Comparison of ENCODE assay signal across 9 cellular contexts in genomic region chr5:65625743-65626142, GRCh38. TPM values are rescaled to one million over a fixed set of nuclear protein-coding genes. Genes with fewer than 3 reads are reported as not detected.
DNase-seq lines count a peak whose midpoint lies in the region; ATAC-seq and TF ChIP-seq lines count a peak whose summit lies in the region.
"Had no signal": no experiment of that assay in that cellular context is flagged by ENCODE, and none has a peak within 500 bp of the region (broad histone marks: within the 10 kb centered on the region; RNA-seq: fewer than 3 reads in every experiment).

No MANE protein-coding gene starts in this region.

- H3K4me1 ChIP-seq in BLaER1 = peaks cover 42% of the 10 kb centered on the region
- H3K4me1 ChIP-seq in KMS-11 (ENCODE audit: low read depth, poor library complexity, severe bottlenecking) = peaks cover 31% of the 10 kb centered on the region
- H3K4me1 ChIP-seq in naive thymus-derived CD4-positive, alpha-beta T cell (ENCODE audit: control insufficient read depth in 2 of 2, insufficient read depth in 2 of 2, low read length in 2 of 2) = peaks cover 20% of the 10 kb centered on the region in 2 donors

- CTCF ChIA-PET in naive thymus-derived CD4-positive, alpha-beta T cell (lab: Charles Lee) = interaction anchor here (1.5 kb wide), 1 partner anchor 94 kb away, joined by 4 read pairs; no protein-coding TSS in a partner anchor
- CTCF ChIA-PET in HEK293T (lab: Yijun Ruan, JAX) = no interaction called here

- no peak for ATAC-seq in naive thymus-derived CD4-positive, alpha-beta T cell
- no peak for ATAC-seq in GM18858 (IDR thresholded peaks at IDR 0.05; ENCODE audit: unreplicated experiment)
- no peak for ATAC-seq in GM18867 (IDR thresholded peaks at IDR 0.05; ENCODE audit: unreplicated experiment)

- DNase-seq in cardiac fibroblast (ENCODE audit: low read depth in 2 of 2) (peak in 1 of 2 donors; percentile 6), HEK293T (ENCODE audit: extremely low spot score) (no peak), COLO668 (lab: John Stamatoyannopoulos, UW; ENCODE audit: unreplicated experiment) (no peak)
- no peak for DNase-seq in naive thymus-derived CD4-positive, alpha-beta T cell
- DNase-seq: HCEC 1CT had no signal

- H3K4me3 ChIP-seq in BLaER1 (peak overlapping the region; percentile 87), KMS-11 (IDR thresholded peaks at IDR 0.05; ENCODE audit: insufficient read depth, low read depth, low read length) (no peak overlapping the region), cardiac fibroblast (replicated peaks in 1 of 2; ENCODE audit: low read depth in 2 of 2, low read length in 2 of 2) (peak overlapping the region; percentile 82 to 97)
- H3K4me3 ChIP-seq in naive thymus-derived CD4-positive, alpha-beta T cell (ENCODE audit: low read length) = peak overlapping the region; percentile 75

- H3K27me3 ChIP-seq in BLaER1 = no peaks in the 10 kb centered on the region
- H3K27me3 ChIP-seq in KMS-11 (ENCODE audit: insufficient read depth, low read depth) = no peaks in the 10 kb centered on the region
- no peaks in the 10 kb centered on the region for H3K27me3 ChIP-seq in naive thymus-derived CD4-positive, alpha-beta T cell (ENCODE audit: control insufficient read depth in 2 of 2, insufficient read depth in 2 of 2, low read length in 2 of 2)

- POLR2A ChIA-PET in naive thymus-derived CD4-positive, alpha-beta T cell (lab: Charles Lee) = interaction anchor here (0.7 to 1.4 kb wide), 11 partner anchors 36 to 857 kb away, joined by 3 to 9 read pairs (median 3); partner anchors contain the start of genes CENPK, CWC27, ERBIN and NLN
- POLR2A ChIA-PET in HEK293T (lab: Yijun Ruan, JAX) = interaction anchor here (1.0 to 1.3 kb wide), 2 partner anchors 63 to 95 kb away, joined by 4 read pairs; partner anchors contain the start of genes CENPK and PPWD1

- H3K27ac ChIP-seq in BLaER1 (peak overlapping the region; percentile 82; the same call in 1 of the 2 replicates), KMS-11 (peak overlapping the region; percentile 70)
- peak overlapping the region; percentile 92 for H3K27ac ChIP-seq in naive thymus-derived CD4-positive, alpha-beta T cell (ENCODE audit: low read depth, low read length)

- H3K27ac Mint-ChIP-seq in naive thymus-derived CD4-positive, alpha-beta T cell = peak overlapping the region; percentile 49 to 100 (median 97)

- H3K36me3 ChIP-seq in BLaER1 = peaks cover 20% of the 10 kb centered on the region
- no peaks in the 10 kb centered on the region for H3K36me3 ChIP-seq in KMS-11 (ENCODE audit: insufficient read depth)
- peaks cover 0 to 6% (median 0%) of the 10 kb centered on the region in 3 experiments for H3K36me3 ChIP-seq in naive thymus-derived CD4-positive, alpha-beta T cell (ENCODE audit: control insufficient read depth in 2 of 3, insufficient read depth in 3 of 3, low read length in 3 of 3)

- peak overlapping the region; percentile 67; the same call in 1 of the 2 replicates for H2AFZ ChIP-seq in KMS-11 (ENCODE audit: low read depth)

- peak overlapping the region; percentile 59 to 100 (median 98) for H3K4me3 Mint-ChIP-seq in naive thymus-derived CD4-positive, alpha-beta T cell

- peaks cover 83% of the 10 kb centered on the region for H3K79me2 ChIP-seq in KMS-11 (ENCODE audit: insufficient read depth, low read depth)

- peak overlapping the region; percentile 90 for H3K9ac ChIP-seq in BLaER1
- H3K9ac ChIP-seq in KMS-11 = peak overlapping the region; percentile 78

- H3K4me1 Mint-ChIP-seq in naive thymus-derived CD4-positive, alpha-beta T cell = peaks cover 14 to 69% (median 49%) of the 10 kb centered on the region in 7 donors

- H4K20me1 ChIP-seq in BLaER1 (peaks cover 14% of the 10 kb centered on the region; the same call in 1 of the 2 replicates), KMS-11 (ENCODE audit: insufficient read depth) (no peaks in the 10 kb centered on the region)

- no peaks in the 10 kb centered on the region for H3K9me3 ChIP-seq in BLaER1
- H3K9me3 ChIP-seq in naive thymus-derived CD4-positive, alpha-beta T cell (ENCODE audit: control insufficient read depth in 2 of 3, low read length in 3 of 3) = no peaks in the 10 kb centered on the region

- no peak for TF ChIP-seq CTCF in KMS-11 (conservative IDR thresholded peaks at IDR 0.05; ENCODE audit: low read depth, low read length)
- TF ChIP-seq CTCF in cardiac fibroblast (IDR thresholded peaks at IDR 0.05; ENCODE audit: low read depth, low read length) = no peak

- H3K9me3 Mint-ChIP-seq in naive thymus-derived CD4-positive, alpha-beta T cell = peaks cover 0 to 7% (median 0%) of the 10 kb centered on the region in 11 donors

- peak overlapping the region; percentile 94 for H3K4me2 ChIP-seq in BLaER1
- H3K4me2 ChIP-seq in KMS-11 = peak overlapping the region; percentile 92

- H3K27me3 Mint-ChIP-seq in naive thymus-derived CD4-positive, alpha-beta T cell = peaks cover 0 to 3% (median 0%) of the 10 kb centered on the region in 5 donors

- intact Hi-C loops in naive thymus-derived CD4-positive, alpha-beta T cell (cut with micrococcal nuclease) = loop anchor here (2.0 to 10.0 kb wide), 5 partner anchors 145 to 1579 kb away; partner anchors contain the start of gene ADAMTS6 (in 1 of the 2)

- peaks cover 2 to 5% (median 5%) of the 10 kb centered on the region in 5 donors for H3K36me3 Mint-ChIP-seq in naive thymus-derived CD4-positive, alpha-beta T cell

TF ChIP-seq in HEK293T, 16 proteins besides CTCF, POLR2A, EP300 and RAD21:
- no peak for TF ChIP-seq FOXM1 (IDR thresholded peaks at IDR 0.05; ENCODE audit: borderline replicate concordance)
- TF ChIP-seq TARDBP (IDR thresholded peaks at IDR 0.05) = no peak
- no peak for TF ChIP-seq BHLHE40 (IDR thresholded peaks at IDR 0.05; ENCODE audit: borderline replicate concordance)
- TF ChIP-seq ELF4 (IDR thresholded peaks at IDR 0.05) = no peak

RNA-seq across cellular contexts. Expression of gene SHLD3, which starts 0.9 kb away (rescaled TPM):
- 10 to 100 TPM in 1 of 5 experiments, 1 to 10 TPM in 4; 4.8 to 11.3 (median 5.8) TPM for total RNA-seq in naive thymus-derived CD4-positive, alpha-beta T cell
- polyA plus RNA-seq in naive thymus-derived CD4-positive, alpha-beta T cell = 1 to 10 TPM; 2.9 to 4.3 TPM

RNA-seq across cellular contexts. Expression of gene TRAPPC13, which starts 0.9 kb away (rescaled TPM):
- total RNA-seq in naive thymus-derived CD4-positive, alpha-beta T cell = 10 to 100 TPM; 18.2 to 23.1 (median 20.8) TPM
- 10 to 100 TPM; 19.7 to 19.8 TPM for polyA plus RNA-seq in naive thymus-derived CD4-positive, alpha-beta T cell

RNA-seq across cellular contexts. Expression of gene TRIM23, which starts 1.6 kb away (rescaled TPM):
- total RNA-seq in naive thymus-derived CD4-positive, alpha-beta T cell = 10 to 100 TPM; 10.3 to 27.9 (median 21.6) TPM
- polyA plus RNA-seq in naive thymus-derived CD4-positive, alpha-beta T cell = 10 to 100 TPM; 13.5 to 16.5 TPM
